8 cellular contexts compared by ENCODE assay signal in genomic region chr17:41812176-41813038, GRCh38. TPM values are rescaled to one million over a fixed set of nuclear protein-coding genes. Genes with fewer than 3 reads are reported as not detected.
DNase-seq lines count a peak whose midpoint lies in the region; ATAC-seq and TF ChIP-seq lines count a peak whose summit lies in the region.

TSS of gene FKBP10 (plus strand) at chr17:41813004. CDS start at chr17:41813035, 31 bp downstream.

- H3K79me2 ChIP-seq in PC-9 (ENCODE audit: low read depth), result peaks cover 55% of the 10 kb centered on the region

- no peaks in the 10 kb centered on the region for H3K27me3 ChIP-seq in PC-9 (ENCODE audit: insufficient read depth, low read depth)
- no peaks in the 10 kb centered on the region for H3K27me3 ChIP-seq in neuron (ENCODE audit: insufficient read depth, low read length)

- H3K9me3 ChIP-seq in PC-9 (ENCODE audit: insufficient read depth, low read depth), result no peaks in the 10 kb centered on the region
- no peaks in the 10 kb centered on the region for H3K9me3 ChIP-seq in neuron (ENCODE audit: low read length)

- peaks cover 7% of the 10 kb centered on the region for H3K27me3 Mint-ChIP-seq in activated naive CD8-positive, alpha-beta T cell treated with anti-CD3 and anti-CD28 coated beads for 36 hours

- H3K4me3 ChIP-seq in PC-9 (peak within 1 kb of the TSS; percentile 94), neuron (ENCODE audit: low read length) (peak within 1 kb of the TSS; percentile 65)

- CTCF ChIA-PET in PC-9 (lab: Charles Lee), result interaction anchor here (0.6 to 0.7 kb wide), 2 partner anchors 10 to 227 kb away, joined by 3 to 4 read pairs; no protein-coding TSS in a partner anchor

- H3K4me1 ChIP-seq in PC-9 (replicated peaks; ENCODE audit: insufficient read depth), result peaks cover 27% of the 10 kb centered on the region
- peaks cover 25% of the 10 kb centered on the region for H3K4me1 ChIP-seq in neuron (ENCODE audit: insufficient read depth, low read length)

- no peak for TF ChIP-seq CTCF in PC-9 (conservative IDR thresholded peaks at IDR 0.05)

- peaks cover 23% of the 10 kb centered on the region for H3K4me1 Mint-ChIP-seq in activated naive CD8-positive, alpha-beta T cell treated with anti-CD3 and anti-CD28 coated beads for 36 hours

- H3K36me3 ChIP-seq in PC-9 (ENCODE audit: low read depth), result 0 out of 2 replicates have a peak, but pooled peaks cover 7% of the 10 kb centered on the region
- H3K36me3 ChIP-seq in neuron (ENCODE audit: insufficient read depth, low read length), result peaks cover 16% of the 10 kb centered on the region

- H3F3A ChIP-seq in PC-9 (ENCODE audit: insufficient read depth, low read depth), result peaks cover 12% of the 10 kb centered on the region

- H4K20me1 ChIP-seq in PC-9 (ENCODE audit: insufficient read depth), result no peaks in the 10 kb centered on the region

- DNase-seq in D341Med (ENCODE audit: low spot score) (peak; percentile 61), PC-9 (peak; percentile 80 to 81), glomerular visceral epithelial cell (ENCODE audit: extremely low spot score) (peak; percentile 65), ureter (ENCODE audit: low spot score) (peak; percentile 70)
- peak; percentile 28 for DNase-seq in activated naive CD8-positive, alpha-beta T cell treated with anti-CD3 and anti-CD28 coated beads for 36 hours

- H3K27ac ChIP-seq in PC-9, result 0 out of 2 replicates have a peak within 1 kb of the TSS, but pooled peaks have one; percentile 22

- intact Hi-C loops in PC-9 (cut with micrococcal nuclease; ENCODE audit: unreplicated experiment), result loop anchor here (1.0 kb wide), 1 partner anchor 40 kb away; no protein-coding TSS in a partner anchor

- peak within 1 kb of the TSS; percentile 80 for H3K4me2 ChIP-seq in PC-9

- H3K4me3 Mint-ChIP-seq in activated naive CD8-positive, alpha-beta T cell treated with anti-CD3 and anti-CD28 coated beads for 36 hours, result peak within 1 kb of the TSS; percentile 82

- POLR2A ChIA-PET in PC-9 (lab: Charles Lee; ENCODE audit: unreplicated experiment), result interaction anchor here (0.7 to 1.0 kb wide), 3 partner anchors 27 to 994 kb away, joined by 4 to 19 read pairs (median 6); partner anchors contain the start of gene HAP1

- ATAC-seq in HG02852 (IDR thresholded peaks at IDR 0.05; ENCODE audit: unreplicated experiment) (peak; percentile 10), HG02970 (IDR thresholded peaks at IDR 0.05; ENCODE audit: low FRiP score, unreplicated experiment) (no peak)

- no peak within 1 kb of the TSS for H3K27ac Mint-ChIP-seq in activated naive CD8-positive, alpha-beta T cell treated with anti-CD3 and anti-CD28 coated beads for 36 hours

- H3K9me3 Mint-ChIP-seq in activated naive CD8-positive, alpha-beta T cell treated with anti-CD3 and anti-CD28 coated beads for 36 hours, result no peaks in the 10 kb centered on the region

- peaks cover 2% of the 10 kb centered on the region for H3K36me3 Mint-ChIP-seq in activated naive CD8-positive, alpha-beta T cell treated with anti-CD3 and anti-CD28 coated beads for 36 hours

- no peaks in the 10 kb centered on the region for H3K9me2 ChIP-seq in PC-9 (ENCODE audit: insufficient read depth)

- H2AFZ ChIP-seq in PC-9, result peak within 1 kb of the TSS; percentile 84
- H2AFZ ChIP-seq in neuron (ENCODE audit: low read depth, low read length), result peak within 1 kb of the TSS; percentile 82

- BruUV-seq in PC-9 (replicated peaks; lab: Mats Ljungman, UMichigan), result no TSS peak

RNA-seq across cellular contexts. Expression of gene FKBP10, which starts in this region (rescaled TPM):
- total RNA-seq in PC-9 (2021), result 143 and 164 TPM in 2 replicates
- total RNA-seq in activated naive CD8-positive, alpha-beta T cell treated with anti-CD3 and anti-CD28 coated beads for 36 hours, result under 1 TPM; 0.48 to 0.89 TPM
- 42.0 TPM for total RNA-seq in ureter

Comparison
In these comparisons a context has a peak if more than half of its experiments do, and no peak if none do; other contexts are left out.
1. RNA of gene FKBP10 (total RNA-seq): 143 to 164 TPM in PC-9 and 42.0 TPM in ureter (single experiment); 0.48 to 0.89 TPM in activated naive CD8-positive, alpha-beta T cell treated with anti-CD3 and anti-CD28 coated beads for 36 hours; every median in the first group is over 10 times any median in the second.
2. Peak in DNase-seq in activated naive CD8-positive, alpha-beta T cell treated with anti-CD3 and anti-CD28 coated beads for 36 hours; RNA of the gene not detected or under 1 TPM.
3. DNase-seq: peak in every context shown above with its lines; median percentile 80 in PC-9; 70 in ureter; 65 in glomerular visceral epithelial cell; 61 in D341Med; 28 in activated naive CD8-positive, alpha-beta T cell treated with anti-CD3 and anti-CD28 coated beads for 36 hours.